Comparison of ENCODE assay signal across 30 cellular contexts in genomic region chr9:117473293-117473692, GRCh38. TPM values are rescaled to one million over a fixed set of nuclear protein-coding genes. Genes with fewer than 3 reads are reported as not detected.
DNase-seq lines count a peak whose midpoint lies in the region; ATAC-seq, FAIRE-seq and TF ChIP-seq lines count a peak whose summit lies in the region.
"Had no signal": no experiment of that assay in that cellular context is flagged by ENCODE, and none has a peak within 500 bp of the region (broad histone marks: within the 10 kb centered on the region; RNA-seq: fewer than 3 reads in every experiment).

No MANE protein-coding gene starts in this region.

- intact Hi-C loops in K562 (cut with micrococcal nuclease) = no loop called here

- H2AFZ ChIP-seq in K562 (ENCODE audit: low read depth, low read length) = no peak overlapping the region

- TF ChIP-seq RAD21 in K562 (CRISPR knock-in tag; conservative IDR thresholded peaks at IDR 0.05 in 1 of 2, IDR thresholded peaks at IDR 0.05 in 1 of 2) = no peak

- ATAC-seq in K562 (no peak), GM18867 (IDR thresholded peaks at IDR 0.05; ENCODE audit: unreplicated experiment) (no peak)
- ATAC-seq: A549; CD8-positive, alpha-beta T cell had no signal

- TF ChIP-seq POLR2A in K562 (conservative IDR thresholded peaks at IDR 0.05) = no peak

- no peak for TF ChIP-seq EP300 in K562 (IDR thresholded peaks at IDR 0.05; ENCODE audit: low read length)

- CTCF ChIA-PET in K562 (lab: Yijun Ruan, JAX; ENCODE audit: low intra/inter-chr PET ratio) = no interaction called here

- no peaks in the 10 kb centered on the region for H3K9me1 ChIP-seq in K562 (ENCODE audit: control insufficient read depth, insufficient read depth, low read length)

- H3K79me2 ChIP-seq in K562 (ENCODE audit: control insufficient read depth, insufficient read depth, low read length) = no peaks in the 10 kb centered on the region

- no peaks in the 10 kb centered on the region; the same call in 1 of the 2 replicates for H3K9me3 ChIP-seq in K562 (replicated peaks; ENCODE audit: control insufficient read depth, insufficient read depth, low read depth, low read length)
- H3K9me3 ChIP-seq: A549; BE2C; BLaER1; BLaER1 treated with 17β-estradiol and CSF1 and Interleukin-3, amounts not matched to agents 10 nM and 100 nM; Caco-2 had no signal

- DNase-seq in K562 (ENCODE audit: extremely low read depth in 1 of 4, low spot score in 3 of 4) = no peak
- DNase-seq: 8988T; ACHN; AML-193; BE2C; C1 segment of cervical spinal cord; Caco-2; Calu3; CD4-positive, alpha-beta memory T cell; CD4-positive, alpha-beta T cell; CD4-positive, CD25-positive, alpha-beta regulatory T cell; CD8-positive, alpha-beta memory T cell; CD8-positive, alpha-beta T cell; COR-L47; DMS 273 treated with DMSO at 0.1 percent for 48 hours; DMS153; DMS53; DMS79; DMS79 treated with DMSO at 0.1 percent for 48 hours; DND-41; EL had no signal

- TF ChIP-seq CTCF in K562 (IDR thresholded peaks at IDR 0.05 in 2 of 3, conservative IDR thresholded peaks at IDR 0.05 in 1 of 3; ENCODE audit: insufficient read depth in 2 of 3, low read depth in 1 of 3, low read length in 3 of 3) = no peak

- H3K27ac ChIP-seq in K562 (ENCODE audit: extremely low read depth, low read depth, low read length) = no peak overlapping the region
- H3K27ac ChIP-seq: 22Rv1; A549; BLaER1; BLaER1 treated with 17β-estradiol and CSF1 and Interleukin-3, amounts not matched to agents 10 nM and 100 nM; C4-2B had no signal

- H3K27me3 ChIP-seq in K562 (ENCODE audit: control insufficient read depth in 2 of 2, insufficient read depth in 2 of 2, low read length in 2 of 2) = no peaks in the 10 kb centered on the region
- H3K27me3 ChIP-seq: BE2C; BLaER1; BLaER1 treated with 17β-estradiol and CSF1 and Interleukin-3, amounts not matched to agents 10 nM and 100 nM had no signal

- H3K36me3 ChIP-seq in K562 (ENCODE audit: control insufficient read depth, insufficient read depth, low read length) = no peaks in the 10 kb centered on the region
- H3K36me3 ChIP-seq: BE2C; BLaER1; BLaER1 treated with 17β-estradiol and CSF1 and Interleukin-3, amounts not matched to agents 10 nM and 100 nM had no signal

- POLR2A ChIA-PET in K562 (lab: Yijun Ruan, JAX) = no interaction called here

- H3K4me3 ChIP-seq in K562 = no peak overlapping the region
- H3K4me3 ChIP-seq: A549; BLaER1; BLaER1 treated with 17β-estradiol and CSF1 and Interleukin-3, amounts not matched to agents 10 nM and 100 nM had no signal

- H3K4me1 ChIP-seq in K562 (replicated peaks in 1 of 2; ENCODE audit: control insufficient read depth in 2 of 2, insufficient read depth in 2 of 2, low read length in 2 of 2) = no peaks in the 10 kb centered on the region
- H3K4me1 ChIP-seq: A549, BE2C, Caco-2 had no signal

- H3K9ac ChIP-seq in K562 (ENCODE audit: insufficient read depth in 1 of 2, low read depth in 2 of 2, low read length in 2 of 2) = no peak overlapping the region
- H3K9ac ChIP-seq: BLaER1; BLaER1 treated with 17β-estradiol and CSF1 and Interleukin-3, amounts not matched to agents 10 nM and 100 nM had no signal

- in situ Hi-C loops in K562 (cut with MboI) = no loop called here

- FAIRE-seq in K562 (lab: Jason Lieb, UNC) = no peak
- FAIRE-seq: A204.1, A549, D721Med had no signal

- WGBS in K562 (ENCODE audit: insufficient coverage, low coverage, missing lambda C conversion rate) = 0% methylated on average over 1 of the region's 1 CpG

- H4K20me1 ChIP-seq in K562 (replicated peaks; ENCODE audit: control insufficient read depth, insufficient read depth, low read length) = no peaks in the 10 kb centered on the region
- H4K20me1 ChIP-seq: BLaER1; BLaER1 treated with 17β-estradiol and CSF1 and Interleukin-3, amounts not matched to agents 10 nM and 100 nM had no signal

- no TSS peak for BruUV-seq in K562 (replicated peaks; lab: Mats Ljungman, UMichigan)

- H3K4me2 ChIP-seq in K562 (ENCODE audit: insufficient read depth, low read length) = no peak overlapping the region
- H3K4me2 ChIP-seq: A549; BLaER1; BLaER1 treated with 17β-estradiol and CSF1 and Interleukin-3, amounts not matched to agents 10 nM and 100 nM had no signal

TF ChIP-seq in K562, 482 proteins besides CTCF, POLR2A, EP300 and RAD21:
- TF ChIP-seq DLX4 (CRISPR knock-in tag; IDR thresholded peaks at IDR 0.05) (no peak), TFE3 (CRISPR knock-in tag; IDR thresholded peaks at IDR 0.05) (no peak), NFIC (IDR thresholded peaks at IDR 0.05) (peak; percentile 80), NFIX (CRISPR knock-in tag; IDR thresholded peaks at IDR 0.05; ENCODE audit: low read depth) (peak; percentile 64)

RNA-seq across cellular contexts. Expression of gene ASTN2, which starts 58.4 kb away (rescaled TPM):
- 8.4 and 10.1 TPM in 2 replicates for total RNA-seq in K562 (2011; cell fraction: chromatin; rRNA removed; ENCODE audit: low replicate concordance)
- 7.5 and 8.0 TPM in 2 replicates for total RNA-seq in K562 (2011; cell fraction: nucleolus; rRNA removed)
- total RNA-seq in K562 (2011; cell fraction: nucleoplasm; rRNA removed) = 7.6 and 8.4 TPM in 2 replicates
- total RNA-seq in K562 (2014; rRNA removed) = 2.1 and 3.1 TPM in 2 replicates
- total RNA-seq in K562 (2014; rRNA removed; fragmentation: Illumina TruSeq; extraction: Trizol) = 1.5 and 1.9 TPM in 2 replicates
- 2.0 and 2.1 TPM in 2 replicates for total RNA-seq in K562 (2015; rRNA removed; fragmentation: Illumina TruSeq; extraction: Trizol)
- 1.9 and 2.0 TPM in 2 replicates for total RNA-seq in K562 (2021)
- 2.5 and 3.5 TPM in 2 replicates for polyA plus RNA-seq in K562 (2011; rRNA removed)
- 2.0 and 2.9 TPM in 2 replicates for polyA plus RNA-seq in K562 (2011; cell fraction: cytosol; rRNA removed)
- 2.3 and 3.8 TPM in 2 replicates for polyA plus RNA-seq in K562 (2011; cell fraction: nucleus; rRNA removed)
- 1.3 and 1.5 TPM in 2 replicates for polyA plus RNA-seq in K562 (2012)
- polyA plus RNA-seq in K562 (2014; fragmentation: Illumina TruSeq; extraction: Trizol) = 1.1 and 1.5 TPM in 2 replicates
- polyA plus RNA-seq in K562 (2014; fragmentation: Nextera tagmentation; extraction: Ambion mirVana) = under 1 TPM; 0.56 to 0.74 TPM
- 1.7 and 2.1 TPM in 2 replicates for polyA plus RNA-seq in K562 (2014; rRNA removed)
- polyA minus RNA-seq in K562 (2011; rRNA and poly(A)+ RNA removed) = 5.5 and 6.6 TPM in 2 replicates
- polyA minus RNA-seq in K562 (2011; cell fraction: cytosol; rRNA and poly(A)+ RNA removed) = 2.5 and 2.6 TPM in 2 replicates
- polyA minus RNA-seq in K562 (2011; cell fraction: nucleus; rRNA and poly(A)+ RNA removed) = 9.6 and 10.3 TPM in 2 replicates
- polyA plus RNA-seq: CD14-positive monocyte had no signal
